In genomic region chr5:142499591-142500384, GRCh38 we compare ENCODE assay signal across 18 cellular contexts.
DNase-seq lines count a peak whose midpoint lies in the region; ATAC-seq and TF ChIP-seq lines count a peak whose summit lies in the region.
"Had no signal": no experiment of that assay in that cellular context is flagged by ENCODE, and none has a peak within 500 bp of the region (broad histone marks: within the 10 kb centered on the region; RNA-seq: fewer than 3 reads in every experiment).

No MANE protein-coding gene starts in this region.

- no peak for ATAC-seq in GM21786 (IDR thresholded peaks at IDR 0.05; ENCODE audit: unreplicated experiment)

- peak; percentile 67 for DNase-seq in DMS 273 (lab: John Stamatoyannopoulos, UW; ENCODE audit: unreplicated experiment)
- DNase-seq in HuH-7.5 (ENCODE audit: low spot score): peak; percentile 48
- peak; percentile 48 for DNase-seq in colonic mucosa
- DNase-seq in myocyte (ENCODE audit: low read depth): peak; percentile 63
- no peak for DNase-seq in NCI-H510A treated with DMSO at 0.1 percent for 48 hours (lab: John Stamatoyannopoulos, UW)
- DNase-seq in GM20000 (ENCODE audit: low spot score): no peak
- DNase-seq in NK-92 treated with Interleukin-12 subunit alpha and Interleukin-12 subunit beta, amount 100 ng/mL, for 24 hours (lab: John Stamatoyannopoulos, UW): no peak
- DNase-seq: activated CD4-positive, alpha-beta T cell treated with anti-CD3 and anti-CD28 coated beads, Interleukin-2, amount 10 ng/mL, durations not matched to agents 7 days and 5 days; activated T-cell treated with anti-CD3 and anti-CD28 coated beads, Interleukin-2, amount 50 U/mL, for 48 hours; cortex of kidney; DMS153; hypothalamus; NCI-H1436; stomach; T-helper 2 cell had no signal

- H3K27ac ChIP-seq in colonic mucosa: no peak overlapping the region
- H3K27ac ChIP-seq: stomach had no signal

- no peak overlapping the region for H3K9ac ChIP-seq in colonic mucosa (ENCODE audit: low read depth in 2 of 2, low read length in 2 of 2)

- no peak overlapping the region for H3K4me3 ChIP-seq in colonic mucosa
- H3K4me3 ChIP-seq: lung, smooth muscle cell, stomach had no signal

- H3K27me3 ChIP-seq in colonic mucosa: no peaks in the 10 kb centered on the region
- H3K27me3 ChIP-seq: stomach had no signal

- H3K36me3 ChIP-seq in colonic mucosa: no peaks in the 10 kb centered on the region
- H3K36me3 ChIP-seq: stomach had no signal

- intact Hi-C loops in colonic mucosa (cut with DNase I): no loop called here

- no peaks in the 10 kb centered on the region for H3K4me1 ChIP-seq in colonic mucosa

- TF ChIP-seq CTCF in colonic mucosa (IDR thresholded peaks at IDR 0.05): no peak
- TF ChIP-seq CTCF in GM20000 (IDR thresholded peaks at IDR 0.05; ENCODE audit: extremely low read depth, missing control alignments): no peak

- H3K9me3 ChIP-seq in colonic mucosa: no peaks in the 10 kb centered on the region
- H3K9me3 ChIP-seq: stomach had no signal

Comparison
In these comparisons a context has a peak if more than half of its experiments do, and no peak if none do; other contexts are left out.
1. DNase-seq: peak in DMS 273 (single experiment), HuH-7.5 (single experiment), colonic mucosa (single experiment) and myocyte (single experiment); none in NCI-H510A treated with DMSO at 0.1 percent for 48 hours (single experiment), GM20000 (single experiment) and NK-92 treated with Interleukin-12 subunit alpha and Interleukin-12 subunit beta, amount 100 ng/mL, for 24 hours (single experiment).